Comparison of ENCODE assay signal across 2 cellular contexts in genomic region chr15:40764766-40765136, GRCh38.
TF ChIP-seq lines count a peak whose summit lies in the region.

No MANE protein-coding gene starts in this region.

TF ChIP-seq in A549, 52 proteins besides CTCF, POLR2A, EP300 and RAD21:
- TF ChIP-seq GATA3 (IDR thresholded peaks at IDR 0.05; ENCODE audit: borderline replicate concordance) (no peak), NFE2L2 (conservative IDR thresholded peaks at IDR 0.05; ENCODE audit: low read length) (no peak), FOXS1 (CRISPR knock-in tag; IDR thresholded peaks at IDR 0.05) (no peak), KDM5A (IDR thresholded peaks at IDR 0.05) (no peak), HEYL (CRISPR knock-in tag; IDR thresholded peaks at IDR 0.05) (no peak), CHD2 (IDR thresholded peaks at IDR 0.05; ENCODE audit: low read length, partially characterized antibody) (no peak), MAZ (IDR thresholded peaks at IDR 0.05; ENCODE audit: borderline replicate concordance, low read depth, low read length) (no peak), JUNB (IDR thresholded peaks at IDR 0.05) (no peak), NPAS2 (CRISPR knock-in tag; IDR thresholded peaks at IDR 0.05; ENCODE audit: borderline replicate concordance) (no peak), JUN (IDR thresholded peaks at IDR 0.05) (no peak), ELK1 (IDR thresholded peaks at IDR 0.05; ENCODE audit: low read depth, low read length) (no peak), FOSB (CRISPR knock-in tag; IDR thresholded peaks at IDR 0.05) (no peak), MYC (IDR thresholded peaks at IDR 0.05; ENCODE audit: borderline replicate concordance, low read length) (no peak), RARB (CRISPR knock-in tag; IDR thresholded peaks at IDR 0.05) (no peak), HMGXB4 (CRISPR knock-in tag; IDR thresholded peaks at IDR 0.05; ENCODE audit: borderline replicate concordance) (no peak), RFX5 (IDR thresholded peaks at IDR 0.05) (no peak), PHF8 (IDR thresholded peaks at IDR 0.05; ENCODE audit: borderline replicate concordance, low read depth) (no peak), CBX2 (IDR thresholded peaks at IDR 0.05; ENCODE audit: borderline replicate concordance, low read depth) (no peak)

TF ChIP-seq in IMR-90, 13 proteins besides CTCF, POLR2A, EP300 and RAD21:
- TF ChIP-seq CHD1 (IDR thresholded peaks at IDR 0.05; ENCODE audit: low read depth, low read length) (no peak), RFX5 (IDR thresholded peaks at IDR 0.05; ENCODE audit: low read depth, low read length) (no peak), ELK1 (IDR thresholded peaks at IDR 0.05; ENCODE audit: borderline replicate concordance, low read depth, low read length) (no peak), CEBPB (IDR thresholded peaks at IDR 0.05; ENCODE audit: low read depth, low read length) (no peak), SMC3 (IDR thresholded peaks at IDR 0.05; ENCODE audit: low read depth, low read length) (no peak), RCOR1 (IDR thresholded peaks at IDR 0.05; ENCODE audit: insufficient replicate concordance, low read length) (no peak), NFE2L2 (IDR thresholded peaks at IDR 0.05; ENCODE audit: low read depth, low read length) (no peak), USF2 (IDR thresholded peaks at IDR 0.05; ENCODE audit: low read depth, low read length) (no peak), MAZ (IDR thresholded peaks at IDR 0.05; ENCODE audit: borderline replicate concordance, low read depth, low read length) (no peak), MAFK (IDR thresholded peaks at IDR 0.05; ENCODE audit: low read depth, low read length) (no peak), FOS (IDR thresholded peaks at IDR 0.05; ENCODE audit: low read depth, low read length) (no peak), BHLHE40 (IDR thresholded peaks at IDR 0.05; ENCODE audit: low read depth, low read length) (no peak), MXI1 (IDR thresholded peaks at IDR 0.05; ENCODE audit: borderline replicate concordance, low read depth, low read length) (no peak)
